Comparison of ENCODE assay signal across 20 cellular contexts in genomic region chr4:8910100-8910821, GRCh38. TPM values are rescaled to one million over a fixed set of nuclear protein-coding genes. Genes with fewer than 3 reads are reported as not detected.
DNase-seq lines count a peak whose midpoint lies in the region; ATAC-seq and TF ChIP-seq lines count a peak whose summit lies in the region.
"Had no signal": no experiment of that assay in that cellular context is flagged by ENCODE, and none has a peak within 500 bp of the region (broad histone marks: within the 10 kb centered on the region; RNA-seq: fewer than 3 reads in every experiment).

No MANE protein-coding gene starts in this region.

- peaks cover 8% of the 10 kb centered on the region for H3K27me3 Mint-ChIP-seq in endothelial cell (ENCODE audit: unreplicated experiment)
- H3K27me3 Mint-ChIP-seq: activated naive CD4-positive, alpha-beta T cell treated with anti-CD3 and anti-CD28 coated beads, Interleukin-2, amount 50 U/mL, for 24 hours had no signal

- peaks cover 9% of the 10 kb centered on the region for H3K4me1 Mint-ChIP-seq in endothelial cell (ENCODE audit: unreplicated experiment)
- H3K4me1 Mint-ChIP-seq: activated naive CD4-positive, alpha-beta T cell treated with anti-CD3 and anti-CD28 coated beads, Interleukin-2, amount 50 U/mL, for 24 hours had no signal

- intact Hi-C loops in sciatic nerve (cut with DNase I) (loop anchor here (10.0 kb wide), 1 partner anchor 305 kb away; no protein-coding TSS in a partner anchor), mucosa of descending colon (cut with DNase I, micrococcal nuclease) (no loop called here)

- no peak overlapping the region for H3K27ac Mint-ChIP-seq in endothelial cell (ENCODE audit: unreplicated experiment)
- H3K27ac Mint-ChIP-seq: activated naive CD4-positive, alpha-beta T cell treated with anti-CD3 and anti-CD28 coated beads, Interleukin-2, amount 50 U/mL, for 24 hours; naive thymus-derived CD8-positive, alpha-beta T cell had no signal

- no peaks in the 10 kb centered on the region for H3K9me3 Mint-ChIP-seq in endothelial cell (ENCODE audit: unreplicated experiment)
- H3K9me3 Mint-ChIP-seq: activated naive CD4-positive, alpha-beta T cell treated with anti-CD3 and anti-CD28 coated beads, Interleukin-2, amount 50 U/mL, for 24 hours; naive thymus-derived CD8-positive, alpha-beta T cell had no signal

- ATAC-seq in sciatic nerve = no peak
- no peak for ATAC-seq in HG02884 (IDR thresholded peaks at IDR 0.05; ENCODE audit: unreplicated experiment)
- no peak for ATAC-seq in GM21529 (IDR thresholded peaks at IDR 0.05; ENCODE audit: unreplicated experiment)
- ATAC-seq in mucosa of descending colon = no peak
- ATAC-seq: naive thymus-derived CD8-positive, alpha-beta T cell; psoas muscle had no signal

- no peaks in the 10 kb centered on the region for H3K36me3 Mint-ChIP-seq in endothelial cell (ENCODE audit: low read depth, unreplicated experiment)
- H3K36me3 Mint-ChIP-seq: activated naive CD4-positive, alpha-beta T cell treated with anti-CD3 and anti-CD28 coated beads, Interleukin-2, amount 50 U/mL, for 24 hours; naive thymus-derived CD8-positive, alpha-beta T cell had no signal

- H3K4me3 ChIP-seq in mucosa of descending colon = no peak overlapping the region
- H3K4me3 ChIP-seq: hepatocyte, psoas muscle had no signal

- H3K4me1 ChIP-seq in mucosa of descending colon (ENCODE audit: low read depth) = no peaks in the 10 kb centered on the region
- H3K4me1 ChIP-seq: psoas muscle had no signal

- DNase-seq in 8988T = peak; percentile 25
- peak; percentile 29 for DNase-seq in Daoy (ENCODE audit: low read depth)
- DNase-seq in endothelial cell (ENCODE audit: low spot score) = peak; percentile 3
- peak; percentile 31 for DNase-seq in sciatic nerve (ENCODE audit: low spot score)
- no peak for DNase-seq in mucosa of descending colon
- DNase-seq: activated CD4-positive, alpha-beta T cell treated with anti-CD3 and anti-CD28 coated beads, Interleukin-2, amount 50 U/mL, for 1 hour; AML-193; DND-41; GOT3; Kasumi-1; mesenchymal stem cell; NCI-H1417 treated with DMSO at 0.1 percent for 48 hours; NCI-H526 treated with DMSO at 0.1 percent for 48 hours had no signal

- H3K36me3 ChIP-seq in mucosa of descending colon (ENCODE audit: low read depth) = no peaks in the 10 kb centered on the region

- no peaks in the 10 kb centered on the region for H3K9me3 ChIP-seq in mucosa of descending colon
- H3K9me3 ChIP-seq: psoas muscle had no signal

- no peak overlapping the region for H3K4me3 Mint-ChIP-seq in endothelial cell (ENCODE audit: unreplicated experiment)
- H3K4me3 Mint-ChIP-seq: activated naive CD4-positive, alpha-beta T cell treated with anti-CD3 and anti-CD28 coated beads, Interleukin-2, amount 50 U/mL, for 24 hours; naive thymus-derived CD8-positive, alpha-beta T cell had no signal

- TF ChIP-seq CTCF in endothelial cell (IDR thresholded peaks at IDR 0.05; ENCODE audit: unreplicated experiment) = no peak
- TF ChIP-seq CTCF in mucosa of descending colon (IDR thresholded peaks at IDR 0.05) = no peak

RNA-seq across cellular contexts. Expression of gene HMX1, which starts 38.6 kb away (rescaled TPM):
- 2.7 and 5.0 TPM in 2 replicates for total RNA-seq in Daoy (2014; rRNA removed; shearing (Covaris generic))
- total RNA-seq in endothelial cell (ENCODE audit: unreplicated experiment) = not detected
- total RNA-seq in sciatic nerve = not detected
- total RNA-seq in mucosa of descending colon = under 1 TPM in 1 of 3 donors, not detected in 2; 0.19 TPM
- total RNA-seq: hepatocyte; HT1080; naive thymus-derived CD8-positive, alpha-beta T cell; psoas muscle had no signal

Comparison
In these comparisons a context has a peak if more than half of its experiments do, and no peak if none do; other contexts are left out.
1. DNase-seq: peak in 8988T (single experiment), Daoy (single experiment), endothelial cell (single experiment) and sciatic nerve (single experiment); none in mucosa of descending colon (0 of 3).